In genomic region chr1:151458936-151459330, GRCh38 we compare ENCODE assay signal across 8 cellular contexts. TPM values are rescaled to one million over a fixed set of nuclear protein-coding genes. Genes with fewer than 3 reads are reported as not detected.
DNase-seq lines count a peak whose midpoint lies in the region; ATAC-seq, FAIRE-seq and TF ChIP-seq lines count a peak whose summit lies in the region.

No MANE protein-coding gene starts in this region.

- H3K27ac Mint-ChIP-seq in activated naive CD4-positive, alpha-beta T cell treated with anti-CD3 and anti-CD28 coated beads, Interleukin-2, amount 10 ng/mL, durations not matched to agents 7 days and 5 days, result peak overlapping the region; percentile 95

- H2BK12ac ChIP-seq in trophoblast cell (ENCODE audit: low read length), result no peak overlapping the region

- DNase-seq in AG09309 (ENCODE audit: low read depth) (no peak), HTR-8/SVneo (ENCODE audit: insufficient read length, low spot score) (peak; percentile 46), Right ventricle myocardium inferior (ENCODE audit: missing footprints) (peak; percentile 87), trophoblast cell (peak; percentile 9 to 58), aorta (peak; percentile 76 to 87)
- DNase-seq in activated naive CD4-positive, alpha-beta T cell treated with anti-CD3 and anti-CD28 coated beads, Interleukin-2, amount 10 ng/mL, durations not matched to agents 7 days and 5 days, result peak; percentile 72

- H4K91ac ChIP-seq in trophoblast cell (ENCODE audit: low read depth, low read length), result peak overlapping the region; percentile 91

- H3K4me3 Mint-ChIP-seq in activated naive CD4-positive, alpha-beta T cell treated with anti-CD3 and anti-CD28 coated beads, Interleukin-2, amount 10 ng/mL, durations not matched to agents 7 days and 5 days, result peak overlapping the region; percentile 81

- H3K9me3 ChIP-seq in trophoblast cell (ENCODE audit: insufficient read depth, low read depth, low read length), result no peaks in the 10 kb centered on the region
- H3K9me3 ChIP-seq in aorta (ENCODE audit: control insufficient read depth, low read length), result no peaks in the 10 kb centered on the region

- FAIRE-seq in HTR-8/SVneo (lab: Jason Lieb, UNC), result no peak

- peak overlapping the region; percentile 97 for H3K14ac ChIP-seq in trophoblast cell (ENCODE audit: low read length)

- H3K4me3 ChIP-seq in AG09309 (ENCODE audit: control insufficient read depth, low read depth, low read length) (peak overlapping the region; percentile 75), trophoblast cell (ENCODE audit: low read depth, low read length) (peak overlapping the region; percentile 96), aorta (ENCODE audit: low read length in 2 of 2) (peak overlapping the region; percentile 99 to 100)

- no peak overlapping the region for H3K23ac ChIP-seq in trophoblast cell (ENCODE audit: low read length)

- peak overlapping the region; percentile 85 for H2BK120ac ChIP-seq in trophoblast cell (ENCODE audit: insufficient read depth, low read length, poor library complexity)

- H3K79me1 ChIP-seq in trophoblast cell (ENCODE audit: low read length), result peaks cover 8% of the 10 kb centered on the region

- intact Hi-C loops in Right ventricle myocardium inferior (cut with DNase I) (loop anchor here (1.0 kb wide), 1 partner anchor 14 kb away; no protein-coding TSS in a partner anchor), aorta (cut with DNase I) (loop anchor here (1.0 kb wide), 1 partner anchor 14 kb away; no protein-coding TSS in a partner anchor)

- H3K9me3 Mint-ChIP-seq in activated naive CD4-positive, alpha-beta T cell treated with anti-CD3 and anti-CD28 coated beads, Interleukin-2, amount 10 ng/mL, durations not matched to agents 7 days and 5 days, result no peaks in the 10 kb centered on the region

- no peak overlapping the region for H2AK5ac ChIP-seq in trophoblast cell (ENCODE audit: low read length)

- peaks cover 5% of the 10 kb centered on the region for H3K36me3 Mint-ChIP-seq in activated naive CD4-positive, alpha-beta T cell treated with anti-CD3 and anti-CD28 coated beads, Interleukin-2, amount 10 ng/mL, durations not matched to agents 7 days and 5 days

- peaks cover 11% of the 10 kb centered on the region for H3K79me2 ChIP-seq in trophoblast cell (ENCODE audit: control insufficient read depth, insufficient read depth, low read length, poor library complexity)

- no peaks in the 10 kb centered on the region for H3K27me3 ChIP-seq in trophoblast cell (ENCODE audit: insufficient read depth, low read length)
- H3K27me3 ChIP-seq in aorta (ENCODE audit: control insufficient read depth in 1 of 2, insufficient read depth in 2 of 2, low read length in 1 of 2), result no peaks in the 10 kb centered on the region

- ATAC-seq in Right ventricle myocardium inferior, result peak; percentile 65
- ATAC-seq in aorta (ENCODE audit: low FRiP score), result peak; percentile 72

- peak overlapping the region; percentile 89 for H2BK5ac ChIP-seq in trophoblast cell (ENCODE audit: low read depth, low read length, poor library complexity)

- H3K18ac ChIP-seq in trophoblast cell (ENCODE audit: low read length), result peak overlapping the region; percentile 98

- peak overlapping the region; percentile 87 for H3K27ac ChIP-seq in trophoblast cell (ENCODE audit: low read depth, low read length)
- H3K27ac ChIP-seq in aorta (ENCODE audit: low read depth in 1 of 2, low read length in 2 of 2), result peak overlapping the region; percentile 92 to 98

- CTCF ChIA-PET in activated naive CD4-positive, alpha-beta T cell treated with anti-CD3 and anti-CD28 coated beads, Interleukin-2, amount 10 ng/mL, durations not matched to agents 7 days and 5 days (lab: Charles Lee), result no interaction called here

- H2AFZ ChIP-seq in trophoblast cell (ENCODE audit: insufficient read depth, low read length, poor library complexity), result no peak overlapping the region

- TF ChIP-seq POLR2A in GM19099 (IDR thresholded peaks at IDR 0.05; ENCODE audit: extremely low read depth, insufficient read length, low read depth) (peak; percentile 42), Raji (IDR thresholded peaks at IDR 0.05; ENCODE audit: insufficient read depth, low read depth, low read length) (peak; percentile 53; the same call in 1 of the 2 replicates)

- no CpG with 5 or more reads among the region's 47 CpGs for WGBS in trophoblast cell (ENCODE audit: extremely low coverage, insufficient coverage, insufficient read length)
- WGBS in aorta, 2 donors, result 1% methylated on average over 16 to 47 of the region's 47 CpGs

- TF ChIP-seq CTCF in AG09309 (IDR thresholded peaks at IDR 0.05; ENCODE audit: control insufficient read depth, insufficient read depth, low read depth, low read length, missing control alignments), result no peak

- peaks cover 28% of the 10 kb centered on the region for H3K4me1 Mint-ChIP-seq in activated naive CD4-positive, alpha-beta T cell treated with anti-CD3 and anti-CD28 coated beads, Interleukin-2, amount 10 ng/mL, durations not matched to agents 7 days and 5 days

- peak overlapping the region; percentile 92 for H4K8ac ChIP-seq in trophoblast cell (ENCODE audit: low read depth, low read length)

- peaks cover 26% of the 10 kb centered on the region for H3K27me3 Mint-ChIP-seq in activated naive CD4-positive, alpha-beta T cell treated with anti-CD3 and anti-CD28 coated beads, Interleukin-2, amount 10 ng/mL, durations not matched to agents 7 days and 5 days

- H3K36me3 ChIP-seq in trophoblast cell (ENCODE audit: control insufficient read depth in 1 of 2, insufficient read depth in 2 of 2, low read length in 2 of 2), result peaks cover 0 to 1% of the 10 kb centered on the region in 2 experiments
- no peaks in the 10 kb centered on the region for H3K36me3 ChIP-seq in aorta (ENCODE audit: control insufficient read depth in 1 of 2, insufficient read depth in 2 of 2, low read length in 1 of 2)

- H3K4me1 ChIP-seq in trophoblast cell (ENCODE audit: control insufficient read depth in 1 of 2, insufficient read depth in 2 of 2, low read length in 2 of 2) (peaks cover 0 to 2% of the 10 kb centered on the region in 2 experiments), aorta (ENCODE audit: control insufficient read depth in 1 of 2, insufficient read depth in 2 of 2, low read length in 2 of 2) (no peaks in the 10 kb centered on the region)

- peak overlapping the region; percentile 97 for H3K4ac ChIP-seq in trophoblast cell (ENCODE audit: low read depth, low read length)

- H3K4me2 ChIP-seq in trophoblast cell (ENCODE audit: low read length), result peak overlapping the region; percentile 48

- no peak overlapping the region for H4K12ac ChIP-seq in trophoblast cell (ENCODE audit: low read depth, low read length)

- H3K9ac ChIP-seq in trophoblast cell (ENCODE audit: low read length), result peak overlapping the region; percentile 97

RNA-seq across cellular contexts. Expression of gene POGZ, which starts 0.4 kb away (rescaled TPM):
- total RNA-seq in Right ventricle myocardium inferior (37.7 TPM), aorta (100 to 1,000 TPM in 1 of 2 donors, 10 to 100 TPM in 1; 96.0 to 144 TPM)
- polyA plus RNA-seq in trophoblast cell (2013), result 40.5 and 43.4 TPM in 2 replicates
- polyA plus RNA-seq in aorta, result 10 to 100 TPM; 11.6 to 34.6 TPM

RNA-seq across cellular contexts. Expression of gene CGN, which starts 52.3 kb away (rescaled TPM):
- 0.22 TPM for total RNA-seq in Right ventricle myocardium inferior
- polyA plus RNA-seq in trophoblast cell (2013), result 22.2 and 24.0 TPM in 2 replicates
- total RNA-seq in aorta, result 1 to 10 TPM in 1 of 2 donors, under 1 TPM in 1; 0.23 to 1.7 TPM
- 10 to 100 TPM in 1 of 2 donors, under 1 TPM in 1; 0.36 to 27.5 TPM for polyA plus RNA-seq in aorta

RNA-seq across cellular contexts. Expression of gene PSMB4, which starts 59.6 kb away (rescaled TPM):
- total RNA-seq in Right ventricle myocardium inferior, result 185 TPM
- 411 and 419 TPM in 2 replicates for polyA plus RNA-seq in trophoblast cell (2013)
- total RNA-seq in aorta, result 100 to 1,000 TPM; 174 to 181 TPM
- polyA plus RNA-seq in aorta, result 100 to 1,000 TPM; 258 to 396 TPM
